Comparison of ENCODE assay signal across 18 cellular contexts in the genomic region with DNA sequence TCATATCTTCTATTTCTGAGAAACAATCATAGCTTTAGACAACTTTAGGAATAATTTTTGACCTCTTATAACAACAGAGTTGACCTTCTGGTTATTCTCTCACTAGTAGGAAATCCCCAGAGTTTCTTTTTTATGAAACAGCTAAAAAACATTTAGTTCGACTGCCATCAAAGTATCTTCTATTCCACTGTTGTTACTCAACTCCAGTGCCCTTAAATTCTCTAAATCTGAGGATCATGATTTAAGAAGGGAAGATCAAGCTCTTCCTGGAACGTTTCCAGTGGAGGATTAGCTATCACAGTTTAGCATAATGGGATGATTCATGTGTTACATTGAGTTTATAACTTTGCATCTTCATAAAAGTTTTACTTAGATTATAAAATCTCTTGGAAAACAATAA.
A peak's percentile ranks its signal among the peaks of the same experiment; 100 is the strongest.
DNase-seq lines count a peak whose midpoint lies in the region; ATAC-seq, FAIRE-seq and TF ChIP-seq lines count a peak whose summit lies in the region.
"Had no signal": no experiment of that assay in that cellular context is flagged by ENCODE, and none has a peak within 500 bp of the region (broad histone marks: within the 10 kb centered on the region; RNA-seq: fewer than 3 reads in every experiment).

No MANE protein-coding gene starts in this region.

- H3K4me3 ChIP-seq in A549 (no peak overlapping the region), foreskin fibroblast (ENCODE audit: low read depth in 1 of 2, low read length in 2 of 2) (no peak overlapping the region)
- H3K4me3 ChIP-seq: cardiac muscle cell had no signal

- DNase-seq in A549 (ENCODE audit: low read depth in 1 of 2, low spot score in 1 of 2) (peak in 1 of 2 experiments; percentile 22), HCEC 1CT (peak; percentile 87), amniotic stem cell (lab: John Stamatoyannopoulos, UW) (peak; percentile 84), foreskin fibroblast (peak; percentile 84 to 93), HK-2 (ENCODE audit: unreplicated experiment) (no peak)
- DNase-seq in activated T-cell treated with anti-CD3 and anti-CD28 coated beads, Interleukin-2, amount 50 U/mL, for 4 hours = no peak
- DNase-seq: activated B cell treated with CpG ODN at 0.5 μM for 24 hours; activated T-cell treated with anti-CD3 and anti-CD28 coated beads, Interleukin-2, amount 50 U/mL, for 24 hours; GDM1; left cardiac atrium; natural killer cell; NCI-H1048; NCI-H446 treated with DMSO at 0.1 percent for 48 hours; trophoblast cell had no signal

- H3K27ac ChIP-seq in A549 = no peak overlapping the region
- H3K27ac ChIP-seq: cardiac muscle cell had no signal

- FAIRE-seq in A549 (lab: Jason Lieb, UNC) = peak; percentile 13

- no peaks in the 10 kb centered on the region for H3K4me1 Mint-ChIP-seq in activated T-cell treated with anti-CD3 and anti-CD28 coated beads, Interleukin-2, amount 50 U/mL, for 4 hours (ENCODE audit: low read depth)
- H3K4me1 Mint-ChIP-seq: activated B cell treated with CpG ODN at 0.5 μM for 24 hours, natural killer cell had no signal

- CTCF ChIA-PET in A549 (lab: Yijun Ruan, JAX) = interaction anchor here (1.4 kb wide), 1 partner anchor 120 kb away, joined by 4 read pairs; no protein-coding TSS in a partner anchor

- no peak overlapping the region for H3K4me3 Mint-ChIP-seq in activated T-cell treated with anti-CD3 and anti-CD28 coated beads, Interleukin-2, amount 50 U/mL, for 4 hours
- H3K4me3 Mint-ChIP-seq: activated B cell treated with CpG ODN at 0.5 μM for 24 hours; activated T-cell treated with anti-CD3 and anti-CD28 coated beads, Interleukin-2, amount 50 U/mL, for 24 hours; natural killer cell had no signal

- no peak for TF ChIP-seq EP300 in A549 (IDR thresholded peaks at IDR 0.05)

- no peaks in the 10 kb centered on the region for H3K9me3 Mint-ChIP-seq in activated T-cell treated with anti-CD3 and anti-CD28 coated beads, Interleukin-2, amount 50 U/mL, for 4 hours

- TF ChIP-seq POLR2A in A549 (IDR thresholded peaks at IDR 0.05; ENCODE audit: low read length) = no peak

- no peak for TF ChIP-seq RAD21 in A549 (conservative IDR thresholded peaks at IDR 0.05 in 1 of 2, IDR thresholded peaks at IDR 0.05 in 1 of 2)

- no peaks in the 10 kb centered on the region for H3K9me3 ChIP-seq in A549

- TF ChIP-seq CTCF in A549 (IDR thresholded peaks at IDR 0.05) (no peak), foreskin fibroblast (IDR thresholded peaks at IDR 0.05; ENCODE audit: low read depth, low read length) (no peak)

- WGBS in A549 (ENCODE audit: missing lambda C conversion rate) = 7% methylated on average over 2 of the region's 2 CpGs

- ATAC-seq in A549 (no peak), HG02763 (IDR thresholded peaks at IDR 0.05; ENCODE audit: unreplicated experiment) (no peak), GM19463 (IDR thresholded peaks at IDR 0.05; ENCODE audit: unreplicated experiment) (no peak)
- no peak for ATAC-seq in activated T-cell treated with anti-CD3 and anti-CD28 coated beads, Interleukin-2, amount 50 U/mL, for 4 hours
- ATAC-seq: esophagus mucosa, natural killer cell had no signal

- H3K4me1 ChIP-seq in A549 = peaks cover 11% of the 10 kb centered on the region

- H3K27me3 Mint-ChIP-seq in activated T-cell treated with anti-CD3 and anti-CD28 coated beads, Interleukin-2, amount 50 U/mL, for 4 hours (ENCODE audit: low read depth) = no peaks in the 10 kb centered on the region
- H3K27me3 Mint-ChIP-seq: activated B cell treated with CpG ODN at 0.5 μM for 24 hours; activated T-cell treated with anti-CD3 and anti-CD28 coated beads, Interleukin-2, amount 50 U/mL, for 24 hours had no signal

- H3K36me3 Mint-ChIP-seq in activated T-cell treated with anti-CD3 and anti-CD28 coated beads, Interleukin-2, amount 50 U/mL, for 4 hours (ENCODE audit: insufficient read depth) = no peaks in the 10 kb centered on the region
- H3K36me3 Mint-ChIP-seq: natural killer cell had no signal

- POLR2A ChIA-PET in A549 (lab: Yijun Ruan, JAX) = no interaction called here

- H3K4me2 ChIP-seq in A549 = peak overlapping the region; percentile 50; the same call in 2 of the 3 replicates

TF ChIP-seq in A549, 52 proteins besides CTCF, POLR2A, EP300 and RAD21:
- no peak for TF ChIP-seq CBX2 (IDR thresholded peaks at IDR 0.05; ENCODE audit: borderline replicate concordance, low read depth)
- peak in 1 of 2 experiments; percentile 18; a peak in 1 of 4 replicates for TF ChIP-seq CEBPB (IDR thresholded peaks at IDR 0.05)
- no peak for TF ChIP-seq MYC (IDR thresholded peaks at IDR 0.05; ENCODE audit: borderline replicate concordance, low read length)
TF ChIP-seq in A549: peak in this region for 1.

Comparison
In these comparisons a context has a peak if more than half of its experiments do, and no peak if none do; other contexts are left out.
1. DNase-seq: peak in HCEC 1CT (single experiment), amniotic stem cell (single experiment) and foreskin fibroblast (2 of 2); none in activated T-cell treated with anti-CD3 and anti-CD28 coated beads, Interleukin-2, amount 50 U/mL, for 4 hours (single experiment) and HK-2 (single experiment).